6 cellular contexts compared by ENCODE assay signal in the genomic region with DNA sequence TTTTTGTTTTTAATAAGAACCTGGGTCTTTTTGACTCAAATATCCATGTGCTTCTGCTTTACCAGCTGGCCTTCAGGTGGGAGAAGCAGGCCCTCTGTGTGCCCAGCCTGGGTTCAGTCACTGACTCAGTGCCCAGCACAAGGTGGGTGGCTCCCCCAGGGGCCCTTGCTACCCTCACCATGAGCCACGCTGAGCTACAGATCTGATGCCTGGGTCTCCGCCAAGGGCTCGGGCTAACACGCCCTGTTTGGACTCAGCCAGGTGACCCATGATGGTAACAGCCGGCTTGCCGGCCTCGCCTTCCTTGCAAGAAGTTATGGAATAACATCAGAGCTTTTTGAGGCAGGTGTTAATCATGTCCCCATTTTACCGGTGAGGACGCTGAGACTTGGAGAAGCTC.
"Had no signal": no experiment of that assay in that cellular context is flagged by ENCODE, and none has a peak within 500 bp of the region (broad histone marks: within the 10 kb centered on the region; RNA-seq: fewer than 3 reads in every experiment).

No MANE protein-coding gene starts in this region.

- H3K4me1 ChIP-seq: HAP-1 had no signal

- H3K9me3 ChIP-seq: HAP-1 had no signal

- H3K4me3 ChIP-seq: GM23338, HAP-1 had no signal

- H3K9me3 Mint-ChIP-seq: IgD-negative memory B cell had no signal

- H3K27ac Mint-ChIP-seq: GM23338, HFFc6, IgD-negative memory B cell had no signal

- H3K27ac ChIP-seq: HL-60 had no signal

- H3K4me3 Mint-ChIP-seq: GM23338, HFFc6, IgD-negative memory B cell had no signal

- FAIRE-seq: HepG2 had no signal

- H3K36me3 Mint-ChIP-seq: IgD-negative memory B cell had no signal

- H3K36me3 ChIP-seq: HAP-1 had no signal

- ATAC-seq: HepG2 had no signal

- DNase-seq: HFFc6 had no signal
